ENCODE assay signal across 8 cellular contexts in the genomic region with DNA sequence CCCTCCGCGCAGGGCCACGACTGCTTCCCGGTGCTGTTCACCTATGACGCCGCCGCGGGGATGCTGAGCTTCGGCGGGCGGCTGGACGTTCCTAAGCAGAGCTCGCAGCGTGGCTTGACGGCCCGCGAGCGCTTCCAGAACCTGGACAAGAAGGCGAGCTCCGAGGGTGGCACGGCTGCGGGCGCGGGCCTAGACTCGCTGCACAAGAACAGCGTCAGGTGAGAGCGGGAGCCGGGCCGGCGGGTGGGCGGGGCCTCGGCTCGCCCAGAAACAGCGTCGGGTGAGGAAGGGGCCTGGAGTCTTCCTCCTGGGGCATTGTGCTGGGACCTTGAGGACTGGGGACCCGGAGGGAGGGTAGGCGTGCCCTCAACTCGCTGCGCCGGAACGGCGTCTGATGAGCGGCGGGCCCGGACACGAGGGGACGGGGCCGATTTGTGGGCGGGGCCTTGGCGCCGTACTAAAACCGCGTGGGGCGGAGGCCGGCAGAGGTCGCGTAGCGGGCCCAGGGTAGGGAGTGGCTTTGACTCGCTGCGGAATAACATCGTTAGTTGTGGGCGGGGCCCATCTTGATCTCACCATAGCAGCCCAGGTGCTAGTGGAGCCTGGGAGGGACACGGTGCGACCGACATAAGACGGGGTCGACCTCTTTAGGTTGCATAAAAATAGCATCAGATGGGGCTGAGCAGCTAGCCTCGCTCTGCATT. TPM values are rescaled to one million over a fixed set of nuclear protein-coding genes. Genes with fewer than 3 reads are reported as not detected.
A peak's percentile ranks its signal among the peaks of the same experiment; 100 is the strongest.
DNase-seq lines count a peak whose midpoint lies in the region; TF ChIP-seq lines count a peak whose summit lies in the region.

No MANE protein-coding gene starts in this region.

- H2BK12ac ChIP-seq in neuronal stem cell (ENCODE audit: low read length): no peak overlapping the region

- peaks cover 25% of the 10 kb centered on the region for H3K4me1 ChIP-seq in BLaER1
- peaks cover 0 to 12% of the 10 kb centered on the region in 2 donors for H3K4me1 ChIP-seq in neuronal stem cell (ENCODE audit: control insufficient read depth in 2 of 2, insufficient read depth in 1 of 2, low read depth in 1 of 2, low read length in 2 of 2)
- peaks cover 4% of the 10 kb centered on the region for H3K4me1 ChIP-seq in testis

- peak overlapping the region; percentile 84 for H2AK5ac ChIP-seq in neuronal stem cell (ENCODE audit: low read depth, low read length)

- H3K27ac ChIP-seq in BLaER1 (peak overlapping the region; percentile 49; the same call in 1 of the 2 replicates), neuronal stem cell (replicated peaks; ENCODE audit: low read length) (peak overlapping the region; percentile 83), testis (peak overlapping the region in 1 of 2 donors; percentile 71)

- H2BK15ac ChIP-seq in neuronal stem cell (ENCODE audit: low read length): peak overlapping the region; percentile 58

- no CpG with 5 or more reads among the region's 68 CpGs for WGBS in neuronal stem cell (ENCODE audit: extremely low coverage in 2 of 2, insufficient read length in 2 of 2, insufficient replicate concordance in 1 of 2), 2 donors
- WGBS in testis, 2 donors: 2 to 6% methylated on average over 26 to 68 of the region's 68 CpGs

- peak overlapping the region; percentile 72 for H3K4me3 ChIP-seq in BLaER1
- H3K4me3 ChIP-seq in HFF-Myc (replicated peaks; ENCODE audit: low read depth, low read length): peak overlapping the region; percentile 31
- H3K4me3 ChIP-seq in fibroblast of mammary gland (ENCODE audit: control insufficient read depth, low read depth, low read length): peak overlapping the region; percentile 7
- peak overlapping the region in 1 of 2 donors; percentile 86 for H3K4me3 ChIP-seq in neuronal stem cell (ENCODE audit: low read length in 2 of 2)
- peak overlapping the region; percentile 60 to 68 for H3K4me3 ChIP-seq in testis

- H3K27me3 ChIP-seq in BLaER1: no peaks in the 10 kb centered on the region
- H3K27me3 ChIP-seq in neuronal stem cell (ENCODE audit: control insufficient read depth in 3 of 3, insufficient read depth in 3 of 3, low read depth in 1 of 3, low read length in 3 of 3): no peaks in the 10 kb centered on the region
- H3K27me3 ChIP-seq in testis: no peaks in the 10 kb centered on the region

- H3K9me3 ChIP-seq in BLaER1: no peaks in the 10 kb centered on the region
- H3K9me3 ChIP-seq in neuronal stem cell (replicated peaks in 1 of 2; ENCODE audit: control insufficient read depth in 2 of 2, insufficient read depth in 1 of 2, low read depth in 1 of 2, low read length in 2 of 2): no peaks in the 10 kb centered on the region
- H3K9me3 ChIP-seq in testis: no peaks in the 10 kb centered on the region

- H4K91ac ChIP-seq in neuronal stem cell (ENCODE audit: low read depth, low read length, poor library complexity): no peak overlapping the region

- TF ChIP-seq CTCF in HFF-Myc (IDR thresholded peaks at IDR 0.05; ENCODE audit: low read depth, low read length, missing control alignments) (no peak), fibroblast of mammary gland (conservative IDR thresholded peaks at IDR 0.05; ENCODE audit: control insufficient read depth, insufficient read depth, low read depth, low read length) (no peak), testis (IDR thresholded peaks at IDR 0.05) (no peak)

- DNase-seq in HFF-Myc (ENCODE audit: extremely low read depth, low read depth) (no peak), NCI-H748 treated with DMSO at 0.1 percent for 48 hours (lab: John Stamatoyannopoulos, UW) (peak; percentile 84), activated T-helper 1 cell treated with Interleukin-2 at 50 U/mL for 16 hours (ENCODE audit: low read depth) (peak; percentile 73), fibroblast of mammary gland (ENCODE audit: low read depth) (peak; percentile 59), neuronal stem cell (ENCODE audit: low spot score) (peak; percentile 74), testis (peak; percentile 85), KBM-7 (no peak)

- H3K4me2 ChIP-seq in BLaER1 (peak overlapping the region; percentile 94), neuronal stem cell (ENCODE audit: insufficient read depth, low read length, poor library complexity, severe bottlenecking) (peak overlapping the region; percentile 91)

- peak overlapping the region; percentile 65 for H4K8ac ChIP-seq in neuronal stem cell (ENCODE audit: low read depth, low read length)

- no peak overlapping the region for H2BK120ac ChIP-seq in neuronal stem cell (ENCODE audit: low read depth, low read length)

- H3K9ac ChIP-seq in BLaER1: peak overlapping the region; percentile 70
- peak overlapping the region; percentile 95 for H3K9ac ChIP-seq in neuronal stem cell (ENCODE audit: low read depth, low read length, poor library complexity)

- peak overlapping the region; percentile 94 for H2BK5ac ChIP-seq in neuronal stem cell (ENCODE audit: low read length)

- H3K14ac ChIP-seq in neuronal stem cell (ENCODE audit: low read length): peak overlapping the region; percentile 94

- in situ Hi-C loops in KBM-7 (cut with MboI; ENCODE audit: low pct_unique_long_range_greater_than_20kb, low sequenced_read_pairs): no loop called here

- peak overlapping the region; percentile 92 for H3K23ac ChIP-seq in neuronal stem cell (ENCODE audit: low read depth, low read length, poor library complexity)

- intact Hi-C loops in testis (cut with DNase I; ENCODE audit: low total_unique reads): no loop called here

- H4K20me1 ChIP-seq in BLaER1: peaks cover 72% of the 10 kb centered on the region

- H3K4ac ChIP-seq in neuronal stem cell (ENCODE audit: low read length): peak overlapping the region; percentile 66

- H3K18ac ChIP-seq in neuronal stem cell (ENCODE audit: low read length): peak overlapping the region; percentile 98

- peaks cover 6% of the 10 kb centered on the region for H3K79me1 ChIP-seq in neuronal stem cell (ENCODE audit: low read depth, low read length)

- no peak overlapping the region for H2AFZ ChIP-seq in neuronal stem cell (ENCODE audit: low read length)

- H3K36me3 ChIP-seq in BLaER1: peaks cover 81% of the 10 kb centered on the region
- H3K36me3 ChIP-seq in neuronal stem cell (replicated peaks in 1 of 2; ENCODE audit: control insufficient read depth in 2 of 2, insufficient read depth in 2 of 2, low read length in 2 of 2): peaks cover 38 to 90% of the 10 kb centered on the region in 2 donors
- H3K36me3 ChIP-seq in testis (ENCODE audit: low read depth, missing control alignments): no peaks in the 10 kb centered on the region

- TF ChIP-seq POLR2A in testis (IDR thresholded peaks at IDR 0.05): no peak

RNA-seq across cellular contexts. Expression of gene PDAP1, which starts 15.6 kb away (rescaled TPM):
- 126 TPM for polyA plus RNA-seq in neuronal stem cell (2013, experiment 1 of 2)
- polyA plus RNA-seq in neuronal stem cell (2013, experiment 2 of 2): 129 TPM
- total RNA-seq in testis: 10 to 100 TPM; 50.5 to 74.0 TPM
- 126 TPM for polyA plus RNA-seq in testis (ENCODE audit: insufficient read depth, low read depth, low replicate concordance)

RNA-seq across cellular contexts. Expression of gene BUD31, which starts 16.0 kb away (rescaled TPM):
- polyA plus RNA-seq in neuronal stem cell (2013, experiment 1 of 2): 118 TPM
- polyA plus RNA-seq in neuronal stem cell (2013, experiment 2 of 2): 113 TPM
- 100 to 1,000 TPM in 1 of 2 donors, 10 to 100 TPM in 1; 91.2 to 123 TPM for total RNA-seq in testis
- polyA plus RNA-seq in testis (ENCODE audit: insufficient read depth, low read depth, low replicate concordance): 174 TPM

RNA-seq across cellular contexts. Expression of gene ARPC1B, which starts 18.3 kb away (rescaled TPM):
- 33.4 TPM for polyA plus RNA-seq in neuronal stem cell (2013, experiment 1 of 2)
- 32.0 TPM for polyA plus RNA-seq in neuronal stem cell (2013, experiment 2 of 2)
- 10 to 100 TPM; 50.5 to 64.9 TPM for total RNA-seq in testis
- 64.6 TPM for polyA plus RNA-seq in testis (ENCODE audit: insufficient read depth, low read depth, low replicate concordance)

RNA-seq across cellular contexts. Expression of gene PTCD1, which starts 45.8 kb away (rescaled TPM):
- 4.5 TPM for polyA plus RNA-seq in neuronal stem cell (2013, experiment 1 of 2)
- 4.8 TPM for polyA plus RNA-seq in neuronal stem cell (2013, experiment 2 of 2)
- total RNA-seq in testis: 10 to 100 TPM; 13.6 to 14.4 TPM
- 6.1 TPM for polyA plus RNA-seq in testis (ENCODE audit: insufficient read depth, low read depth, low replicate concordance)

RNA-seq across cellular contexts. Expression of gene CPSF4, which starts 45.9 kb away (rescaled TPM):
- 67.4 TPM for polyA plus RNA-seq in neuronal stem cell (2013, experiment 1 of 2)
- 65.7 TPM for polyA plus RNA-seq in neuronal stem cell (2013, experiment 2 of 2)
- total RNA-seq in testis: 100 to 1,000 TPM; 107 to 130 TPM
- polyA plus RNA-seq in testis (ENCODE audit: insufficient read depth, low read depth, low replicate concordance): 82.4 TPM

Comparison
In these comparisons a context has a peak if more than half of its experiments do, and no peak if none do; other contexts are left out.
1. DNase-seq: peak in NCI-H748 treated with DMSO at 0.1 percent for 48 hours (single experiment), activated T-helper 1 cell treated with Interleukin-2 at 50 U/mL for 16 hours (single experiment), fibroblast of mammary gland (single experiment), neuronal stem cell (single experiment) and testis (single experiment); none in HFF-Myc (single experiment) and KBM-7 (single experiment).